ENCODE assay signal across 12 cellular contexts in the genomic region with DNA sequence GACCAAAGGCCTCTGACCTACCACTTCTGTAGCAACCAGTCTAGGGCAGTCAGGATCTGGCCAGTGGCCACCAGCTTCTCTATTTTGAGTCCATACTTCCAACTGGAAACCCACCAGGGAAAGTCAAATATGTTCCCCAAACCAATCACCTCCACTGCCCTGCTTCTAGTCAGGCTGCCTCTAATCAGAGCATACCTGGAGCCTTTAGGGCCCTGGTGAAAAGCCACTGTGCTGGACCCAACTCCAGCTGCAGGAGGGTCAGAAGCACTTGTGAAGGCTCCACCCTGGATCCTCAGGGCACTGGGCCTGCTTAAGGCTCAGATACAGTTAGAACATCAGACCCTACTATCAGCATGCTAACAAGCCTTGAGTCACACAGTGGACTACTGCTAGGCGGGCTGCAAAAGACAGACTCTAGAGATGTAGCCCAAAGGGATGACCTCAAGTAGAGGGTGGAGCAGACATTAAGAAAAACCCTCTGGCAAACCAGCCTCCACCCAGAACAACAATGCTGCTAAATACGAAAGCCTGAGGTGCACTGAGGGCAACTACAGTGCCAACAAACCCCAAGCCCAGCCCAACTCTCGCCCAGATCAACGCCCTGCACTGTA.
"Had no signal": no experiment of that assay in that cellular context is flagged by ENCODE, and none has a peak within 500 bp of the region (broad histone marks: within the 10 kb centered on the region; RNA-seq: fewer than 3 reads in every experiment).

No MANE protein-coding gene starts in this region.

- H3K4me3 Mint-ChIP-seq: brain; memory B cell; nephron; stimulated activated memory B cell treated with anti-CD40 and anti-IgM and Interleukin-4, amounts not matched to agents 10 μg/mL and 1 μg/mL and 100 μg/mL, for 72 hours had no signal

- H3K4me1 Mint-ChIP-seq: brain; memory B cell; nephron; stimulated activated memory B cell treated with anti-CD40 and anti-IgM and Interleukin-4, amounts not matched to agents 10 μg/mL and 1 μg/mL and 100 μg/mL, for 72 hours had no signal

- H3K27ac ChIP-seq: ovary had no signal

- H3K9me3 ChIP-seq: ovary had no signal

- H3K27me3 ChIP-seq: ovary had no signal

- H3K9me3 Mint-ChIP-seq: brain; memory B cell; nephron; stimulated activated memory B cell treated with anti-CD40 and anti-IgM and Interleukin-4, amounts not matched to agents 10 μg/mL and 1 μg/mL and 100 μg/mL, for 72 hours had no signal

- DNase-seq: activated CD4-positive, alpha-beta T cell treated with anti-CD3 and anti-CD28 coated beads, Interleukin-2, amount 50 U/mL, for 1 hour; activated CD4-positive, CD25-positive, alpha-beta regulatory T cell; activated T-cell treated with anti-CD3 and anti-CD28 coated beads, Interleukin-2, amount 50 U/mL, for 1 hour; amygdala; glutamatergic neuron; left colon; ovary; SHP77 treated with DMSO at 0.1 percent for 48 hours had no signal

- H3K27ac Mint-ChIP-seq: brain; memory B cell; nephron; stimulated activated memory B cell treated with anti-CD40 and anti-IgM and Interleukin-4, amounts not matched to agents 10 μg/mL and 1 μg/mL and 100 μg/mL, for 72 hours had no signal

- ATAC-seq: left colon; stimulated activated memory B cell treated with anti-CD40 and anti-IgM and Interleukin-4, amounts not matched to agents 10 μg/mL and 1 μg/mL and 100 μg/mL, for 72 hours had no signal

- H3K27me3 Mint-ChIP-seq: brain; memory B cell; stimulated activated memory B cell treated with anti-CD40 and anti-IgM and Interleukin-4, amounts not matched to agents 10 μg/mL and 1 μg/mL and 100 μg/mL, for 72 hours had no signal

- H3K36me3 ChIP-seq: ovary had no signal

- H3K4me3 ChIP-seq: ovary had no signal
